In the genomic region with DNA sequence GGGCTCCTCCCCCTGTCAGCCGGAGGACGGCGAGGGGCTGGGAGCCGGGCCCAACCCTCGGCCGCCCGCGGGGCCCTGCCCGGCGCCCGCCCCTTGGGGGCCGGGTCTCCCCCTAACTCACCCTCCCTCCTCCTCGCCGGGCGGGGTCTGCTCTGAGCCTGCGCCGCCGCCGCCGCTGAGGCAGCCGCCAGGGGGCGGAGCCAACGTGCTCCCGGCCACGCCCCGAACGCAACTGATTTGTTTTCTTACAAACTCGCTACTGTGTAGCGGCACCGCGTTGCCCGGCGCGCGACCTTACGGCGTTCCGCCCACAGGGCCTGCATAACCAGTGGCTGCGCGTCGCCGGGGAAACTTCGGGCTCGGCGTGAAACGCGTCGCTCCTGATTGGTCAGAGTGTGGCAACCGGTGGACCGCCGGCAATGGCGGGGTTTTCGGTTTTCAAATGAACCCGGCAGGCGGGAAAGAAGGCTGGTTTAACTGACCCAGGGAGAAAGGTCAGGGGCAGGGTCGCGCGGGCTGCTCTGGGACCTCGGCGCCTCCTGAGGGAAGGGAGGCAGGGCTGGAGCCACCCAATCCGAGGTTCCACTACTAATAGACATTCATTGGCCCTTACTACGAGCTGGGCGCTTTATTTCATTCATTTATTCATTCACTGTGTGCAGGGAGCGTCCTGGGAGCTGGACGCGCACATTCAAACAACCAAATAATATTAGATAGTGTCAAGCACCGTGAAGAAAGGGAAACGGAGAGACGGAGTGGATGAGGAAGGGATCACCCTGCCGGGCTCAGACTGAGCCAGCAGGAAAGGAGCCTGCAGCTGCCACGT, we compare ENCODE assay signal across 1 cellular context.
A peak's percentile ranks its signal among the peaks of the same experiment; 100 is the strongest.
TF ChIP-seq lines count a peak whose summit lies in the region.

A gene (minus strand): TSS at position 154 of the 826 bp plus-strand sequence. CDS start 326 bp downstream, outside the sequence.

TF ChIP-seq in K562, 482 proteins besides CTCF, POLR2A, EP300 and RAD21 (continued from another document and continues in another):
- TF ChIP-seq, protein P1, sequence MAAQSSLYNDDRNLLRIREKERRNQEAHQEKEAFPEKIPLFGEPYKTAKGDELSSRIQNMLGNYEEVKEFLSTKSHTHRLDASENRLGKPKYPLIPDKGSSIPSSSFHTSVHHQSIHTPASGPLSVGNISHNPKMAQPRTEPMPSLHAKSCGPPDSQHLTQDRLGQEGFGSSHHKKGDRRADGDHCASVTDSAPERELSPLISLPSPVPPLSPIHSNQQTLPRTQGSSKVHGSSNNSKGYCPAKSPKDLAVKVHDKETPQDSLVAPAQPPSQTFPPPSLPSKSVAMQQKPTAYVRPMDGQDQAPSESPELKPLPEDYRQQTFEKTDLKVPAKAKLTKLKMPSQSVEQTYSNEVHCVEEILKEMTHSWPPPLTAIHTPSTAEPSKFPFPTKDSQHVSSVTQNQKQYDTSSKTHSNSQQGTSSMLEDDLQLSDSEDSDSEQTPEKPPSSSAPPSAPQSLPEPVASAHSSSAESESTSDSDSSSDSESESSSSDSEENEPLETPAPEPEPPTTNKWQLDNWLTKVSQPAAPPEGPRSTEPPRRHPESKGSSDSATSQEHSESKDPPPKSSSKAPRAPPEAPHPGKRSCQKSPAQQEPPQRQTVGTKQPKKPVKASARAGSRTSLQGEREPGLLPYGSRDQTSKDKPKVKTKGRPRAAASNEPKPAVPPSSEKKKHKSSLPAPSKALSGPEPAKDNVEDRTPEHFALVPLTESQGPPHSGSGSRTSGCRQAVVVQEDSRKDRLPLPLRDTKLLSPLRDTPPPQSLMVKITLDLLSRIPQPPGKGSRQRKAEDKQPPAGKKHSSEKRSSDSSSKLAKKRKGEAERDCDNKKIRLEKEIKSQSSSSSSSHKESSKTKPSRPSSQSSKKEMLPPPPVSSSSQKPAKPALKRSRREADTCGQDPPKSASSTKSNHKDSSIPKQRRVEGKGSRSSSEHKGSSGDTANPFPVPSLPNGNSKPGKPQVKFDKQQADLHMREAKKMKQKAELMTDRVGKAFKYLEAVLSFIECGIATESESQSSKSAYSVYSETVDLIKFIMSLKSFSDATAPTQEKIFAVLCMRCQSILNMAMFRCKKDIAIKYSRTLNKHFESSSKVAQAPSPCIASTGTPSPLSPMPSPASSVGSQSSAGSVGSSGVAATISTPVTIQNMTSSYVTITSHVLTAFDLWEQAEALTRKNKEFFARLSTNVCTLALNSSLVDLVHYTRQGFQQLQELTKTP (IDR thresholded peaks at IDR 0.05; ENCODE audit: low read depth in 1 of 2, partially characterized antibody in 2 of 2): peak in 1 of 2 experiments; percentile 62
- no peak for TF ChIP-seq GATA2 (CRISPR knock-in tag; IDR thresholded peaks at IDR 0.05)
- TF ChIP-seq BACH1 (tag; IDR thresholded peaks at IDR 0.05): no peak
- no peak for TF ChIP-seq HNRNPUL1 (IDR thresholded peaks at IDR 0.05; ENCODE audit: low read length)
- no peak; the same call in 1 of the 2 replicates for TF ChIP-seq ZKSCAN1 (IDR thresholded peaks at IDR 0.05; ENCODE audit: low read depth, low read length)
- TF ChIP-seq, protein P2, sequence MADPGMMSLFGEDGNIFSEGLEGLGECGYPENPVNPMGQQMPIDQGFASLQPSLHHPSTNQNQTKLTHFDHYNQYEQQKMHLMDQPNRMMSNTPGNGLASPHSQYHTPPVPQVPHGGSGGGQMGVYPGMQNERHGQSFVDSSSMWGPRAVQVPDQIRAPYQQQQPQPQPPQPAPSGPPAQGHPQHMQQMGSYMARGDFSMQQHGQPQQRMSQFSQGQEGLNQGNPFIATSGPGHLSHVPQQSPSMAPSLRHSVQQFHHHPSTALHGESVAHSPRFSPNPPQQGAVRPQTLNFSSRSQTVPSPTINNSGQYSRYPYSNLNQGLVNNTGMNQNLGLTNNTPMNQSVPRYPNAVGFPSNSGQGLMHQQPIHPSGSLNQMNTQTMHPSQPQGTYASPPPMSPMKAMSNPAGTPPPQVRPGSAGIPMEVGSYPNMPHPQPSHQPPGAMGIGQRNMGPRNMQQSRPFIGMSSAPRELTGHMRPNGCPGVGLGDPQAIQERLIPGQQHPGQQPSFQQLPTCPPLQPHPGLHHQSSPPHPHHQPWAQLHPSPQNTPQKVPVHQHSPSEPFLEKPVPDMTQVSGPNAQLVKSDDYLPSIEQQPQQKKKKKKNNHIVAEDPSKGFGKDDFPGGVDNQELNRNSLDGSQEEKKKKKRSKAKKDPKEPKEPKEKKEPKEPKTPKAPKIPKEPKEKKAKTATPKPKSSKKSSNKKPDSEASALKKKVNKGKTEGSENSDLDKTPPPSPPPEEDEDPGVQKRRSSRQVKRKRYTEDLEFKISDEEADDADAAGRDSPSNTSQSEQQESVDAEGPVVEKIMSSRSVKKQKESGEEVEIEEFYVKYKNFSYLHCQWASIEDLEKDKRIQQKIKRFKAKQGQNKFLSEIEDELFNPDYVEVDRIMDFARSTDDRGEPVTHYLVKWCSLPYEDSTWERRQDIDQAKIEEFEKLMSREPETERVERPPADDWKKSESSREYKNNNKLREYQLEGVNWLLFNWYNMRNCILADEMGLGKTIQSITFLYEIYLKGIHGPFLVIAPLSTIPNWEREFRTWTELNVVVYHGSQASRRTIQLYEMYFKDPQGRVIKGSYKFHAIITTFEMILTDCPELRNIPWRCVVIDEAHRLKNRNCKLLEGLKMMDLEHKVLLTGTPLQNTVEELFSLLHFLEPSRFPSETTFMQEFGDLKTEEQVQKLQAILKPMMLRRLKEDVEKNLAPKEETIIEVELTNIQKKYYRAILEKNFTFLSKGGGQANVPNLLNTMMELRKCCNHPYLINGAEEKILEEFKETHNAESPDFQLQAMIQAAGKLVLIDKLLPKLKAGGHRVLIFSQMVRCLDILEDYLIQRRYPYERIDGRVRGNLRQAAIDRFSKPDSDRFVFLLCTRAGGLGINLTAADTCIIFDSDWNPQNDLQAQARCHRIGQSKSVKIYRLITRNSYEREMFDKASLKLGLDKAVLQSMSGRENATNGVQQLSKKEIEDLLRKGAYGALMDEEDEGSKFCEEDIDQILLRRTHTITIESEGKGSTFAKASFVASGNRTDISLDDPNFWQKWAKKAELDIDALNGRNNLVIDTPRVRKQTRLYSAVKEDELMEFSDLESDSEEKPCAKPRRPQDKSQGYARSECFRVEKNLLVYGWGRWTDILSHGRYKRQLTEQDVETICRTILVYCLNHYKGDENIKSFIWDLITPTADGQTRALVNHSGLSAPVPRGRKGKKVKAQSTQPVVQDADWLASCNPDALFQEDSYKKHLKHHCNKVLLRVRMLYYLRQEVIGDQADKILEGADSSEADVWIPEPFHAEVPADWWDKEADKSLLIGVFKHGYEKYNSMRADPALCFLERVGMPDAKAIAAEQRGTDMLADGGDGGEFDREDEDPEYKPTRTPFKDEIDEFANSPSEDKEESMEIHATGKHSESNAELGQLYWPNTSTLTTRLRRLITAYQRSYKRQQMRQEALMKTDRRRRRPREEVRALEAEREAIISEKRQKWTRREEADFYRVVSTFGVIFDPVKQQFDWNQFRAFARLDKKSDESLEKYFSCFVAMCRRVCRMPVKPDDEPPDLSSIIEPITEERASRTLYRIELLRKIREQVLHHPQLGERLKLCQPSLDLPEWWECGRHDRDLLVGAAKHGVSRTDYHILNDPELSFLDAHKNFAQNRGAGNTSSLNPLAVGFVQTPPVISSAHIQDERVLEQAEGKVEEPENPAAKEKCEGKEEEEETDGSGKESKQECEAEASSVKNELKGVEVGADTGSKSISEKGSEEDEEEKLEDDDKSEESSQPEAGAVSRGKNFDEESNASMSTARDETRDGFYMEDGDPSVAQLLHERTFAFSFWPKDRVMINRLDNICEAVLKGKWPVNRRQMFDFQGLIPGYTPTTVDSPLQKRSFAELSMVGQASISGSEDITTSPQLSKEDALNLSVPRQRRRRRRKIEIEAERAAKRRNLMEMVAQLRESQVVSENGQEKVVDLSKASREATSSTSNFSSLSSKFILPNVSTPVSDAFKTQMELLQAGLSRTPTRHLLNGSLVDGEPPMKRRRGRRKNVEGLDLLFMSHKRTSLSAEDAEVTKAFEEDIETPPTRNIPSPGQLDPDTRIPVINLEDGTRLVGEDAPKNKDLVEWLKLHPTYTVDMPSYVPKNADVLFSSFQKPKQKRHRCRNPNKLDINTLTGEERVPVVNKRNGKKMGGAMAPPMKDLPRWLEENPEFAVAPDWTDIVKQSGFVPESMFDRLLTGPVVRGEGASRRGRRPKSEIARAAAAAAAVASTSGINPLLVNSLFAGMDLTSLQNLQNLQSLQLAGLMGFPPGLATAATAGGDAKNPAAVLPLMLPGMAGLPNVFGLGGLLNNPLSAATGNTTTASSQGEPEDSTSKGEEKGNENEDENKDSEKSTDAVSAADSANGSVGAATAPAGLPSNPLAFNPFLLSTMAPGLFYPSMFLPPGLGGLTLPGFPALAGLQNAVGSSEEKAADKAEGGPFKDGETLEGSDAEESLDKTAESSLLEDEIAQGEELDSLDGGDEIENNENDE (IDR thresholded peaks at IDR 0.05; ENCODE audit: low read depth, low read length): no peak
- no peak for TF ChIP-seq RBM39 (optimal IDR thresholded peaks at IDR 0.05; ENCODE audit: low read depth, low read length)
- no peak for TF ChIP-seq DNMT1 (IDR thresholded peaks at IDR 0.05)
- TF ChIP-seq POLR2G (IDR thresholded peaks at IDR 0.05; ENCODE audit: low read depth, low read length): peak; percentile 91
- TF ChIP-seq CXXC5 (CRISPR knock-in tag; IDR thresholded peaks at IDR 0.05): peak; percentile 94
- TF ChIP-seq ZZZ3 (IDR thresholded peaks at IDR 0.05): 0 out of 2 replicates have a peak, but pooled peaks have one; percentile 45
- TF ChIP-seq ASH1L (IDR thresholded peaks at IDR 0.05; ENCODE audit: borderline replicate concordance, low read depth, partially characterized antibody): peak; percentile 70
- TF ChIP-seq MIER1 (IDR thresholded peaks at IDR 0.05; ENCODE audit: low read depth): no peak
- no peak for TF ChIP-seq PHTF2 (CRISPR knock-in tag; IDR thresholded peaks at IDR 0.05)
- TF ChIP-seq ZNF311 (CRISPR knock-in tag; IDR thresholded peaks at IDR 0.05): no peak
- peak; percentile 58; the same call in 1 of the 2 replicates for TF ChIP-seq C11orf30 (IDR thresholded peaks at IDR 0.05; ENCODE audit: low read depth)
- TF ChIP-seq KLF6 (CRISPR knock-in tag; IDR thresholded peaks at IDR 0.05; ENCODE audit: borderline replicate concordance): no peak
- no peak for TF ChIP-seq RAD51 (IDR thresholded peaks at IDR 0.05; ENCODE audit: borderline replicate concordance, low read depth)
- peak; percentile 65; the same call in 1 of the 2 replicates for TF ChIP-seq HDAC8 (tag; IDR thresholded peaks at IDR 0.05)
- TF ChIP-seq FOXM1 (IDR thresholded peaks at IDR 0.05; ENCODE audit: low read depth): peak; percentile 99
- TF ChIP-seq FOXM1 (CRISPR knock-in tag; IDR thresholded peaks at IDR 0.05; ENCODE audit: low read depth): peak; percentile 99
- no peak for TF ChIP-seq ZNF764 (CRISPR knock-in tag; IDR thresholded peaks at IDR 0.05; ENCODE audit: low read depth)
- no peak for TF ChIP-seq MCM7 (IDR thresholded peaks at IDR 0.05)
- peak; percentile 75 for TF ChIP-seq NEUROD1 (IDR thresholded peaks at IDR 0.05; ENCODE audit: borderline replicate concordance, low read depth, low read length, partially characterized antibody)
- no peak for TF ChIP-seq SLC30A9 (CRISPR knock-in tag; IDR thresholded peaks at IDR 0.05)
- TF ChIP-seq ZKSCAN3 (CRISPR knock-in tag; IDR thresholded peaks at IDR 0.05): no peak
- no peak for TF ChIP-seq ZSCAN29 (IDR thresholded peaks at IDR 0.05)
- TF ChIP-seq STAT5B (CRISPR knock-in tag; IDR thresholded peaks at IDR 0.05): no peak
- no peak; the same call in 1 of the 2 replicates for TF ChIP-seq TCF7 (IDR thresholded peaks at IDR 0.05; ENCODE audit: borderline replicate concordance)
- TF ChIP-seq PTTG1 (tag; IDR thresholded peaks at IDR 0.05; ENCODE audit: low read depth): no peak
- TF ChIP-seq, protein P3, sequence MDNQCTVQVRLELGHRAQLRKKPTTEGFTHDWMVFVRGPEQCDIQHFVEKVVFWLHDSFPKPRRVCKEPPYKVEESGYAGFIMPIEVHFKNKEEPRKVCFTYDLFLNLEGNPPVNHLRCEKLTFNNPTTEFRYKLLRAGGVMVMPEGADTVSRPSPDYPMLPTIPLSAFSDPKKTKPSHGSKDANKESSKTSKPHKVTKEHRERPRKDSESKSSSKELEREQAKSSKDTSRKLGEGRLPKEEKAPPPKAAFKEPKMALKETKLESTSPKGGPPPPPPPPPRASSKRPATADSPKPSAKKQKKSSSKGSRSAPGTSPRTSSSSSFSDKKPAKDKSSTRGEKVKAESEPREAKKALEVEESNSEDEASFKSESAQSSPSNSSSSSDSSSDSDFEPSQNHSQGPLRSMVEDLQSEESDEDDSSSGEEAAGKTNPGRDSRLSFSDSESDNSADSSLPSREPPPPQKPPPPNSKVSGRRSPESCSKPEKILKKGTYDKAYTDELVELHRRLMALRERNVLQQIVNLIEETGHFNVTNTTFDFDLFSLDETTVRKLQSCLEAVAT (IDR thresholded peaks at IDR 0.05): no peak
- TF ChIP-seq, protein P4, sequence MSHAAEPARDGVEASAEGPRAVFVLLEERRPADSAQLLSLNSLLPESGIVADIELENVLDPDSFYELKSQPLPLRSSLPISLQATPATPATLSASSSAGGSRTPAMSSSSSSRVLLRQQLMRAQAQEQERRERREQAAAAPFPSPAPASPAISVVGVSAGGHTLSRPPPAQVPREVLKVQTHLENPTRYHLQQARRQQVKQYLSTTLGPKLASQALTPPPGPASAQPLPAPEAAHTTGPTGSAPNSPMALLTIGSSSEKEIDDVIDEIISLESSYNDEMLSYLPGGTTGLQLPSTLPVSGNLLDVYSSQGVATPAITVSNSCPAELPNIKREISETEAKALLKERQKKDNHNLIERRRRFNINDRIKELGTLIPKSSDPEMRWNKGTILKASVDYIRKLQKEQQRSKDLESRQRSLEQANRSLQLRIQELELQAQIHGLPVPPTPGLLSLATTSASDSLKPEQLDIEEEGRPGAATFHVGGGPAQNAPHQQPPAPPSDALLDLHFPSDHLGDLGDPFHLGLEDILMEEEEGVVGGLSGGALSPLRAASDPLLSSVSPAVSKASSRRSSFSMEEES (CRISPR knock-in tag; IDR thresholded peaks at IDR 0.05): no peak
- TF ChIP-seq, protein P5, sequence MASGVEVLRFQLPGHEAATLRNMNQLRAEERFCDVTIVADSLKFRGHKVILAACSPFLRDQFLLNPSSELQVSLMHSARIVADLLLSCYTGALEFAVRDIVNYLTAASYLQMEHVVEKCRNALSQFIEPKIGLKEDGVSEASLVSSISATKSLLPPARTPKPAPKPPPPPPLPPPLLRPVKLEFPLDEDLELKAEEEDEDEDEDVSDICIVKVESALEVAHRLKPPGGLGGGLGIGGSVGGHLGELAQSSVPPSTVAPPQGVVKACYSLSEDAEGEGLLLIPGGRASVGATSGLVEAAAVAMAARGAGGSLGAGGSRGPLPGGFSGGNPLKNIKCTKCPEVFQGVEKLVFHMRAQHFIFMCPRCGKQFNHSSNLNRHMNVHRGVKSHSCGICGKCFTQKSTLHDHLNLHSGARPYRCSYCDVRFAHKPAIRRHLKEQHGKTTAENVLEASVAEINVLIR (CRISPR knock-in tag; IDR thresholded peaks at IDR 0.05): 0 out of 2 replicates have a peak, but pooled peaks have one; percentile 14
- TF ChIP-seq HDAC3 (IDR thresholded peaks at IDR 0.05; ENCODE audit: borderline replicate concordance, partially characterized antibody): no peak
- TF ChIP-seq FOXP1 (CRISPR knock-in tag; IDR thresholded peaks at IDR 0.05): peak; percentile 79; the same call in 1 of the 2 replicates
- TF ChIP-seq CHD4 (IDR thresholded peaks at IDR 0.05; ENCODE audit: insufficient read depth, insufficient replicate concordance, low read depth, low read length, poor library complexity, severe bottlenecking): no peak
- no peak for TF ChIP-seq KLF16 (IDR thresholded peaks at IDR 0.05)
